ENCODE assay signal across 19 cellular contexts in the genomic region with DNA sequence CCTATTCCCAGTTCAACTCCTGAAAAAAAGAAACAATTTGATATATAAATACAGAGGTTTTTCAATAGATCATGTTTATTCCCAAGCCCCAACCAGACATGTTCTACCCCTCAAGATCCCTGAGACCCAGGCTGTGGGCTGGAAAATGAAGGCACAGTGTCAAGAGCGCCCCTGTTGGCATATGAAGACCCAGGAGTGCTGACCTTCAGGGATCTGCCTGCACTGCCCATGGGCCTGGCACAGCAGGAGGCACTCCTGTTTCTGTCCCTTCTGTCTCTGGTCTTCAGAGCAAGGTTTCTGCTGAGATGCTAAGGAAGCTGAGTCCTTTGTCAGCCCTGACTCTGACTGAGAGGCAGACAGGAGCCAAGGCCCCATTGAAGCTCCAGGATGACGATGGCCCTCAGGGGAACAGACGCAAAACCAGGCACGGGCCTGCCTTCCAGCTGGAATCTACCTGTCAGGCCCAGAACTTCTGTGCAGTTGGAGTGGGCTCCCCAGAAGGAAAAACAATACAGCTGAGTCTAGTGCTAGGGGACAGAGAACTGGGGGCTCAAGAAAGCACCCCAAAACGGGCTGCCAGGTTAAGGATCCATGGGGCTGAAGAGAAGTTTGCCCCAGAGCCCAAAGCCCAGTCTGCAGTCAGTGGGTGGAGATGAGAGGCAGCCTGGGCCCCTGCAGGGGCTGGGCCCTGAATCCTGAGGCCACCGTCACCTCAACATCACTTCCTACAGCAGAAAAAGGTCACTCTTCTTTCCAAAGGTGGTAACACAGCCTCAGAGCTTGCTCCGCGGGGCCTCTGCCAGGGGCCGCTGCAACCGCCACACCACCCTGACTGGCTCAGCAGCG. TPM values are rescaled to one million over a fixed set of nuclear protein-coding genes. Genes with fewer than 3 reads are reported as not detected.
A peak's percentile ranks its signal among the peaks of the same experiment; 100 is the strongest.
DNase-seq lines count a peak whose midpoint lies in the region; ATAC-seq, FAIRE-seq and TF ChIP-seq lines count a peak whose summit lies in the region.
"Had no signal": no experiment of that assay in that cellular context is flagged by ENCODE, and none has a peak within 500 bp of the region (broad histone marks: within the 10 kb centered on the region; RNA-seq: fewer than 3 reads in every experiment).

No MANE protein-coding gene starts in this region.

- in situ Hi-C loops in HepG2 (cut with HindIII; ENCODE audit: extremely low pct_ligation_motif_present, low pct_unique_long_range_greater_than_20kb) = no loop called here

- no peak overlapping the region for H3K4me3 ChIP-seq in HepG2 (replicated peaks in 1 of 3; ENCODE audit: insufficient read depth in 1 of 3, low read depth in 2 of 3, low read length in 3 of 3)
- no peak overlapping the region for H3K4me3 ChIP-seq in right lobe of liver
- H3K4me3 ChIP-seq in neuronal stem cell (ENCODE audit: low read length in 2 of 2) = no peak overlapping the region
- H3K4me3 ChIP-seq: SJCRH30 had no signal

- H3K9me3 ChIP-seq in HepG2 (ENCODE audit: low read length) (no peaks in the 10 kb centered on the region), right lobe of liver (no peaks in the 10 kb centered on the region), T-helper 17 cell (ENCODE audit: control insufficient read depth, low read length, poor library complexity, severe bottlenecking) (no peaks in the 10 kb centered on the region), neuronal stem cell (replicated peaks in 1 of 2; ENCODE audit: control insufficient read depth in 2 of 2, insufficient read depth in 1 of 2, low read depth in 1 of 2, low read length in 2 of 2) (no peaks in the 10 kb centered on the region)
- H3K9me3 ChIP-seq: BE2C, SJCRH30 had no signal

- H3K4me3 Mint-ChIP-seq in T-helper 17 cell = no peak overlapping the region
- H3K4me3 Mint-ChIP-seq: CD4-positive, alpha-beta memory T cell had no signal

- H4K91ac ChIP-seq in neuronal stem cell (ENCODE audit: low read depth, low read length, poor library complexity) = no peak overlapping the region

- no peak for TF ChIP-seq RAD21 in HepG2 (CRISPR knock-in tag; IDR thresholded peaks at IDR 0.05)

- H3K36me3 ChIP-seq in HepG2 (replicated peaks in 1 of 2; ENCODE audit: control insufficient read depth in 1 of 2, insufficient read depth in 2 of 2, low read length in 2 of 2) = no peaks in the 10 kb centered on the region
- peaks cover 0 to 5% (median 0%) of the 10 kb centered on the region in 4 donors for H3K36me3 ChIP-seq in right lobe of liver
- peaks cover 0 to 2% of the 10 kb centered on the region in 2 donors for H3K36me3 ChIP-seq in neuronal stem cell (replicated peaks in 1 of 2; ENCODE audit: control insufficient read depth in 2 of 2, insufficient read depth in 2 of 2, low read length in 2 of 2)
- H3K36me3 ChIP-seq: BE2C, SJCRH30 had no signal

- H2AK5ac ChIP-seq in neuronal stem cell (ENCODE audit: low read depth, low read length) = no peak overlapping the region

- TF ChIP-seq POLR2A in HepG2 (IDR thresholded peaks at IDR 0.05; ENCODE audit: insufficient read depth in 1 of 2, low read depth in 2 of 2, low read length in 2 of 2) (no peak), right lobe of liver (IDR thresholded peaks at IDR 0.05) (no peak)

- H3K79me2 ChIP-seq in HepG2 (ENCODE audit: insufficient read depth, low read length) = no peaks in the 10 kb centered on the region

- no peaks in the 10 kb centered on the region for H4K20me1 ChIP-seq in HepG2 (ENCODE audit: insufficient read depth, low read length)

- DNase-seq in HepG2 (ENCODE audit: low spot score) (no peak), right lobe of liver (no peak), T-helper 17 cell (no peak), neuronal stem cell (ENCODE audit: low spot score) (no peak), left cardiac atrium (no peak), HTR-8/SVneo (ENCODE audit: insufficient read length, low spot score) (no peak)
- DNase-seq: BE2C; CD4-positive, alpha-beta memory T cell; DMS79; Karpas-422; MM.1S; NCI-H1105; NCI-H187; NCI-H510A treated with DMSO at 0.1 percent for 48 hours; SJCRH30 had no signal

- FAIRE-seq in HepG2 (lab: Jason Lieb, UNC) = no peak
- no peak for FAIRE-seq in HTR-8/SVneo (lab: Jason Lieb, UNC)
- FAIRE-seq: G401.6, GM12892, GM19239 had no signal

- H3K18ac ChIP-seq in neuronal stem cell (ENCODE audit: low read length) = no peak overlapping the region

- H4K8ac ChIP-seq in neuronal stem cell (ENCODE audit: low read depth, low read length) = no peak overlapping the region

- no peak overlapping the region for H3K4ac ChIP-seq in neuronal stem cell (ENCODE audit: low read length)

- no peak overlapping the region for H3K9ac ChIP-seq in HepG2 (ENCODE audit: insufficient read depth, low read depth, low read length)
- no peak overlapping the region for H3K9ac ChIP-seq in neuronal stem cell (ENCODE audit: low read depth, low read length, poor library complexity)

- BruUV-seq in HepG2 (replicated peaks; lab: Mats Ljungman, UMichigan) = no TSS peak

- H2BK12ac ChIP-seq in neuronal stem cell (ENCODE audit: low read length) = no peak overlapping the region

- peaks cover 5% of the 10 kb centered on the region for H3K36me3 Mint-ChIP-seq in T-helper 17 cell (ENCODE audit: low read depth)

- no peaks in the 10 kb centered on the region for H3K27me3 Mint-ChIP-seq in T-helper 17 cell
- H3K27me3 Mint-ChIP-seq: CD4-positive, alpha-beta memory T cell had no signal

- POLR2A ChIA-PET in HepG2 (lab: Yijun Ruan, JAX) = no interaction called here

- H3K27ac ChIP-seq in HepG2 (ENCODE audit: extremely low read length, insufficient read depth, low read length) = no peak overlapping the region
- no peak overlapping the region for H3K27ac ChIP-seq in right lobe of liver
- no peak overlapping the region for H3K27ac ChIP-seq in neuronal stem cell (replicated peaks; ENCODE audit: low read length)
- H3K27ac ChIP-seq: SJCRH30 had no signal

- H3K27me3 ChIP-seq in HepG2 (ENCODE audit: control insufficient read depth in 1 of 2, insufficient read depth in 2 of 2, low read length in 2 of 2) (no peaks in the 10 kb centered on the region), right lobe of liver (no peaks in the 10 kb centered on the region), neuronal stem cell (ENCODE audit: control insufficient read depth in 3 of 3, insufficient read depth in 3 of 3, low read depth in 1 of 3, low read length in 3 of 3) (peaks cover 0 to 8% (median 2%) of the 10 kb centered on the region in 3 experiments)
- H3K27me3 ChIP-seq: BE2C, SJCRH30 had no signal

- no peak overlapping the region for H2BK15ac ChIP-seq in neuronal stem cell (ENCODE audit: low read length)

- no peak overlapping the region for H2BK120ac ChIP-seq in neuronal stem cell (ENCODE audit: low read depth, low read length)

- peak overlapping the region; percentile 29 for H3K23ac ChIP-seq in neuronal stem cell (ENCODE audit: low read depth, low read length, poor library complexity)

- peaks cover 16% of the 10 kb centered on the region for H3K4me1 ChIP-seq in HepG2 (ENCODE audit: insufficient read depth, low read length)
- no peaks in the 10 kb centered on the region for H3K4me1 ChIP-seq in right lobe of liver
- no peaks in the 10 kb centered on the region for H3K4me1 ChIP-seq in neuronal stem cell (ENCODE audit: control insufficient read depth in 2 of 2, insufficient read depth in 1 of 2, low read depth in 1 of 2, low read length in 2 of 2)
- H3K4me1 ChIP-seq: BE2C had no signal

- intact Hi-C loops in HepG2 (cut with micrococcal nuclease; ENCODE audit: unreplicated experiment) = no loop called here
- intact Hi-C loops in right lobe of liver (cut with DNase I) = no loop called here
- intact Hi-C loops in left cardiac atrium (cut with DNase I) = no loop called here

- H3K4me2 ChIP-seq in HepG2 (ENCODE audit: low read depth, low read length) (no peak overlapping the region), neuronal stem cell (ENCODE audit: insufficient read depth, low read length, poor library complexity, severe bottlenecking) (no peak overlapping the region)

- peaks cover 15% of the 10 kb centered on the region for H3K4me1 Mint-ChIP-seq in T-helper 17 cell

- TF ChIP-seq CTCF in HepG2 (CRISPR knock-in tag; IDR thresholded peaks at IDR 0.05) (no peak), right lobe of liver (IDR thresholded peaks at IDR 0.05) (no peak)

- H2AFZ ChIP-seq in HepG2 (ENCODE audit: low read length) (no peak overlapping the region), neuronal stem cell (ENCODE audit: low read length) (no peak overlapping the region)

- peak overlapping the region; percentile 24 for H3K27ac Mint-ChIP-seq in T-helper 17 cell

- H2BK5ac ChIP-seq in neuronal stem cell (ENCODE audit: low read length) = no peak overlapping the region

- 0 out of 3 replicates have a peak, but pooled peaks have one; percentile 19 for ATAC-seq in HepG2
- ATAC-seq in right lobe of liver = no peak
- ATAC-seq in T-helper 17 cell = no peak
- ATAC-seq in left cardiac atrium = no peak
- ATAC-seq in GM19397 (IDR thresholded peaks at IDR 0.05; ENCODE audit: unreplicated experiment) = no peak

- 93% methylated on average over 10 of the region's 11 CpGs for WGBS in HepG2 (ENCODE audit: low lambda C conversion rate)
- 100% methylated on average over 1 of the region's 11 CpGs for WGBS in right lobe of liver (ENCODE audit: insufficient coverage, low coverage, low lambda C conversion rate, missing lambda C conversion rate)
- no CpG with 5 or more reads among the region's 11 CpGs for WGBS in neuronal stem cell (ENCODE audit: extremely low coverage in 2 of 2, insufficient read length in 2 of 2, insufficient replicate concordance in 1 of 2), 2 donors

- H3K14ac ChIP-seq in neuronal stem cell (ENCODE audit: low read length) = no peak overlapping the region

- CTCF ChIA-PET in HepG2 (lab: Yijun Ruan, JAX; ENCODE audit: low intra/inter-chr PET ratio, low total read pairs) = no interaction called here

- no peak for TF ChIP-seq EP300 in HepG2 (IDR thresholded peaks at IDR 0.05; ENCODE audit: low read depth in 2 of 2, low read length in 2 of 2)
- no peak for TF ChIP-seq EP300 in HepG2 (CRISPR knock-in tag; IDR thresholded peaks at IDR 0.05; ENCODE audit: borderline replicate concordance)

- no peaks in the 10 kb centered on the region for H3K79me1 ChIP-seq in neuronal stem cell (ENCODE audit: low read depth, low read length)

RNA-seq across cellular contexts. Expression of gene AIFM2, which starts 6.7 kb away (rescaled TPM):
- total RNA-seq in HepG2 (2016; rRNA removed; fragmentation: Illumina TruSeq; extraction: Trizol) (20.3 and 29.6 TPM in 2 replicates), right lobe of liver (10 to 100 TPM; 11.4 to 23.3 (median 18.2) TPM), T-helper 17 cell (1 to 10 TPM; 2.1 to 3.0 TPM), left cardiac atrium (10 to 100 TPM; 19.3 to 20.7 TPM)
- 5.3 and 5.8 TPM in 2 replicates for total RNA-seq in HepG2 (2016; cell fraction: cytosol; rRNA removed; fragmentation: Illumina TruSeq; extraction: Trizol; ENCODE audit: low read depth)
- total RNA-seq in HepG2 (2016; cell fraction: insoluble cytoplasmic fraction; rRNA removed; fragmentation: Illumina TruSeq; extraction: Trizol) = 20.5 and 28.1 TPM in 2 replicates
- 15.5 and 15.7 TPM in 2 replicates for total RNA-seq in HepG2 (2016; cell fraction: membrane; rRNA removed; fragmentation: Illumina TruSeq; extraction: Trizol)
- total RNA-seq in HepG2 (2016; cell fraction: nucleus; rRNA removed; fragmentation: Illumina TruSeq; extraction: Trizol) = 19.1 and 21.7 TPM in 2 replicates
- 29.5 and 36.9 TPM in 2 replicates for polyA plus RNA-seq in HepG2 (2011; rRNA removed)
- 33.7 and 37.4 TPM in 2 replicates for polyA plus RNA-seq in HepG2 (2011; cell fraction: cytosol; rRNA removed)
- polyA plus RNA-seq in HepG2 (2011; cell fraction: nucleus; rRNA removed) = 23.7 and 28.1 TPM in 2 replicates
- 17.3 and 23.0 TPM in 2 replicates for polyA plus RNA-seq in HepG2 (2012)
- polyA plus RNA-seq in HepG2 (2016; cell fraction: cytosol; fragmentation: Illumina TruSeq; extraction: Trizol; ENCODE audit: low read depth) = 14.4 and 15.8 TPM in 2 replicates
- 62.5 and 67.2 TPM in 2 replicates for polyA plus RNA-seq in HepG2 (2016; cell fraction: insoluble cytoplasmic fraction; fragmentation: Illumina TruSeq; extraction: Trizol; ENCODE audit: low read depth)
- 20.3 and 20.6 TPM in 2 replicates for polyA plus RNA-seq in HepG2 (2016; cell fraction: membrane; fragmentation: Illumina TruSeq; extraction: Trizol; ENCODE audit: low read depth)
- 51.6 and 53.4 TPM in 2 replicates for polyA plus RNA-seq in HepG2 (2016; cell fraction: nucleus; fragmentation: Illumina TruSeq; extraction: Trizol; ENCODE audit: insufficient read depth, low read depth)
- 21.2 and 33.7 TPM in 2 replicates for polyA minus RNA-seq in HepG2 (2011; rRNA and poly(A)+ RNA removed; ENCODE audit: low replicate concordance)
- polyA minus RNA-seq in HepG2 (2011; cell fraction: cytosol; rRNA and poly(A)+ RNA removed) = 10.0 and 12.4 TPM in 2 replicates
- 15.5 and 16.9 TPM in 2 replicates for polyA minus RNA-seq in HepG2 (2011; cell fraction: nucleus; rRNA and poly(A)+ RNA removed)
- polyA plus RNA-seq in neuronal stem cell (2013, experiment 1 of 2) = 0.95 TPM
- 1.1 TPM for polyA plus RNA-seq in neuronal stem cell (2013, experiment 2 of 2)

RNA-seq across cellular contexts. Expression of gene TYSND1, which starts 7.1 kb away (rescaled TPM):
- total RNA-seq in HepG2 (2016; rRNA removed; fragmentation: Illumina TruSeq; extraction: Trizol) (6.8 and 8.9 TPM in 2 replicates), right lobe of liver (10 to 100 TPM in 2 of 6 experiments, 1 to 10 TPM in 4; 5.3 to 11.1 (median 8.2) TPM), T-helper 17 cell (10 to 100 TPM; 14.2 to 14.9 TPM), left cardiac atrium (1 to 10 TPM; 6.3 to 8.5 TPM)
- total RNA-seq in HepG2 (2016; cell fraction: cytosol; rRNA removed; fragmentation: Illumina TruSeq; extraction: Trizol; ENCODE audit: low read depth) = 2.8 and 2.9 TPM in 2 replicates
- total RNA-seq in HepG2 (2016; cell fraction: insoluble cytoplasmic fraction; rRNA removed; fragmentation: Illumina TruSeq; extraction: Trizol) = 6.9 and 8.5 TPM in 2 replicates
- 4.6 and 5.0 TPM in 2 replicates for total RNA-seq in HepG2 (2016; cell fraction: membrane; rRNA removed; fragmentation: Illumina TruSeq; extraction: Trizol)
- 8.5 and 8.7 TPM in 2 replicates for total RNA-seq in HepG2 (2016; cell fraction: nucleus; rRNA removed; fragmentation: Illumina TruSeq; extraction: Trizol)
- 3.3 and 4.6 TPM in 2 replicates for polyA plus RNA-seq in HepG2 (2011; rRNA removed)
- 2.7 and 3.0 TPM in 2 replicates for polyA plus RNA-seq in HepG2 (2011; cell fraction: cytosol; rRNA removed)
- polyA plus RNA-seq in HepG2 (2011; cell fraction: nucleus; rRNA removed) = 9.5 and 11.8 TPM in 2 replicates
- 3.2 and 4.1 TPM in 2 replicates for polyA plus RNA-seq in HepG2 (2012)
- polyA plus RNA-seq in HepG2 (2016; cell fraction: cytosol; fragmentation: Illumina TruSeq; extraction: Trizol; ENCODE audit: low read depth) = 1.8 and 2.0 TPM in 2 replicates
- 5.6 and 5.9 TPM in 2 replicates for polyA plus RNA-seq in HepG2 (2016; cell fraction: insoluble cytoplasmic fraction; fragmentation: Illumina TruSeq; extraction: Trizol; ENCODE audit: low read depth)
- 2.8 and 3.0 TPM in 2 replicates for polyA plus RNA-seq in HepG2 (2016; cell fraction: membrane; fragmentation: Illumina TruSeq; extraction: Trizol; ENCODE audit: low read depth)
- 13.4 and 14.6 TPM in 2 replicates for polyA plus RNA-seq in HepG2 (2016; cell fraction: nucleus; fragmentation: Illumina TruSeq; extraction: Trizol; ENCODE audit: insufficient read depth, low read depth)
- polyA minus RNA-seq in HepG2 (2011; rRNA and poly(A)+ RNA removed; ENCODE audit: low replicate concordance) = 6.5 and 19.5 TPM in 2 replicates
- 2.1 and 3.2 TPM in 2 replicates for polyA minus RNA-seq in HepG2 (2011; cell fraction: cytosol; rRNA and poly(A)+ RNA removed)
- polyA minus RNA-seq in HepG2 (2011; cell fraction: nucleus; rRNA and poly(A)+ RNA removed) = 4.1 and 4.4 TPM in 2 replicates
- 9.2 TPM for polyA plus RNA-seq in neuronal stem cell (2013, experiment 1 of 2)
- polyA plus RNA-seq in neuronal stem cell (2013, experiment 2 of 2) = 8.7 TPM

RNA-seq across cellular contexts. Expression of gene SAR1A, which starts 30.9 kb away (rescaled TPM):
- total RNA-seq in HepG2 (2016; rRNA removed; fragmentation: Illumina TruSeq; extraction: Trizol) (104 and 117 TPM in 2 replicates), right lobe of liver (10 to 100 TPM; 35.3 to 77.5 (median 61.0) TPM), T-helper 17 cell (100 to 1,000 TPM; 131 to 132 TPM), left cardiac atrium (100 to 1,000 TPM; 114 to 126 TPM)
- 53.7 and 67.8 TPM in 2 replicates for total RNA-seq in HepG2 (2016; cell fraction: cytosol; rRNA removed; fragmentation: Illumina TruSeq; extraction: Trizol; ENCODE audit: low read depth)
- 98.6 and 118 TPM in 2 replicates for total RNA-seq in HepG2 (2016; cell fraction: insoluble cytoplasmic fraction; rRNA removed; fragmentation: Illumina TruSeq; extraction: Trizol)
- 40.3 and 46.7 TPM in 2 replicates for total RNA-seq in HepG2 (2016; cell fraction: membrane; rRNA removed; fragmentation: Illumina TruSeq; extraction: Trizol)
- total RNA-seq in HepG2 (2016; cell fraction: nucleus; rRNA removed; fragmentation: Illumina TruSeq; extraction: Trizol) = 88.9 and 106 TPM in 2 replicates
- polyA plus RNA-seq in HepG2 (2011; rRNA removed) = 42.7 and 51.4 TPM in 2 replicates
- 18.7 and 26.3 TPM in 2 replicates for polyA plus RNA-seq in HepG2 (2011; cell fraction: cytosol; rRNA removed)
- 20.6 and 21.6 TPM in 2 replicates for polyA plus RNA-seq in HepG2 (2011; cell fraction: nucleus; rRNA removed)
- 43.4 and 54.2 TPM in 2 replicates for polyA plus RNA-seq in HepG2 (2012)
- 17.3 and 19.4 TPM in 2 replicates for polyA plus RNA-seq in HepG2 (2016; cell fraction: cytosol; fragmentation: Illumina TruSeq; extraction: Trizol; ENCODE audit: low read depth)
- polyA plus RNA-seq in HepG2 (2016; cell fraction: insoluble cytoplasmic fraction; fragmentation: Illumina TruSeq; extraction: Trizol; ENCODE audit: low read depth) = 65.1 and 69.7 TPM in 2 replicates
- polyA plus RNA-seq in HepG2 (2016; cell fraction: membrane; fragmentation: Illumina TruSeq; extraction: Trizol; ENCODE audit: low read depth) = 14.1 and 16.4 TPM in 2 replicates
- 125 and 135 TPM in 2 replicates for polyA plus RNA-seq in HepG2 (2016; cell fraction: nucleus; fragmentation: Illumina TruSeq; extraction: Trizol; ENCODE audit: insufficient read depth, low read depth)
- 86.9 and 186 TPM in 2 replicates for polyA minus RNA-seq in HepG2 (2011; rRNA and poly(A)+ RNA removed; ENCODE audit: low replicate concordance)
- polyA minus RNA-seq in HepG2 (2011; cell fraction: cytosol; rRNA and poly(A)+ RNA removed) = 41.2 and 47.2 TPM in 2 replicates
- 43.6 and 52.5 TPM in 2 replicates for polyA minus RNA-seq in HepG2 (2011; cell fraction: nucleus; rRNA and poly(A)+ RNA removed)
- polyA plus RNA-seq in neuronal stem cell (2013, experiment 1 of 2) = 62.1 TPM
- 66.0 TPM for polyA plus RNA-seq in neuronal stem cell (2013, experiment 2 of 2)
